Comparison of ENCODE assay signal across 10 cellular contexts in genomic region chr5:156634301-156634700, GRCh38.
"Had no signal": no experiment of that assay in that cellular context is flagged by ENCODE, and none has a peak within 500 bp of the region (broad histone marks: within the 10 kb centered on the region; RNA-seq: fewer than 3 reads in every experiment).

No MANE protein-coding gene starts in this region.

- DNase-seq: GM23248, GOT3, H7, H9, HCEC 1CT, HFFc6 had no signal

- H2AFZ ChIP-seq: GM23248, GM23338 had no signal

- H3K27ac Mint-ChIP-seq: GM23338, H9, HFFc6 had no signal

- H3K9me3 Mint-ChIP-seq: GM23338, H9 had no signal

- H3K9me3 ChIP-seq: HAP-1 had no signal

- H3K27ac ChIP-seq: GM23248 had no signal

- ATAC-seq: GM23338, HCT116 had no signal

- H3K4me3 ChIP-seq: GM23248, GM23338, HAP-1 had no signal

- H3K36me3 ChIP-seq: HAP-1 had no signal

- FAIRE-seq: H54 had no signal

- H3K9ac ChIP-seq: GM23248 had no signal

- H3K4me2 ChIP-seq: GM23338 had no signal
